In the genomic region with DNA sequence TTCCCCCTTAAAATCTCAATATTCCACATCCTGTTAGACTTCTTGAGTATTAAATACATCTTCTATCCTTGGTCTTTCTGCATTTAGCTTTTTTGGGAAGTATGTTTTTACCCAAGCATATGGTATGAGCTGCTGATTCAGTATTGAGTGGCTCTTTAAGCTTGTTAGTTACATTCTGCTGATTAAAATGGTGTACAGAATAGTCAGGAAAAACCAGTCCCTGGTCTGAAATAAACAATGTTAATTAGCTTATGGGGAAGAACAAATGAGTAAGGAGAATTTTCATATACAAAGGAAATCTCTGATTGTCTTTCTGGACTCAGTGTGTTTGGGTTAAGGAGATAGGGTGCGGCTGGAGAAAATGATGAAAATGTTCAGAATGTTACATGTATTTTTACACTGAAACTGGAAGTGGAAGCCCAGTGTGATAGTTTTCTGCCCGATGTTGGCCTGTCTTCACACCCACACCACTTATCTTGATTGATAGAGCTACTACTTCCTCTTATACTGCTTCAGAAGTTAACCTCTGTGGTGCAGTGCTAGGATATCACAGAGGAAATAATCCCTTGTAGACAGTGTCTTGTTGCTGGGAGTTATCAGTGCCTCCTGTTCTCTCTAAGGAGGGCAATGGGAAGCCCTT, we compare ENCODE assay signal across 10 cellular contexts.
DNase-seq lines count a peak whose midpoint lies in the region; ATAC-seq and TF ChIP-seq lines count a peak whose summit lies in the region.
"Had no signal": no experiment of that assay in that cellular context is flagged by ENCODE, and none has a peak within 500 bp of the region (broad histone marks: within the 10 kb centered on the region; RNA-seq: fewer than 3 reads in every experiment).

No MANE protein-coding gene starts in this region.

- peaks cover 11% of the 10 kb centered on the region for H3K4me1 Mint-ChIP-seq in stimulated activated effector memory CD8-positive, alpha-beta T cell treated with anti-CD3 and anti-CD28 coated beads, Interleukin-12 subunit alpha, Interleukin-12 subunit beta, amount 100 ng/mL, for 72 hours

- no peak overlapping the region for H3K4me3 Mint-ChIP-seq in stimulated activated effector memory CD8-positive, alpha-beta T cell treated with anti-CD3 and anti-CD28 coated beads, Interleukin-12 subunit alpha, Interleukin-12 subunit beta, amount 100 ng/mL, for 72 hours
- H3K4me3 Mint-ChIP-seq: T-cell had no signal

- H3K9me3 ChIP-seq in hepatocyte (ENCODE audit: low read depth) (no peaks in the 10 kb centered on the region), prostate gland (no peaks in the 10 kb centered on the region)

- WGBS in hepatocyte (ENCODE audit: low lambda C conversion rate, missing lambda C conversion rate) = 54% methylated on average over 2 of the region's 2 CpGs
- WGBS in prostate gland = 61% methylated on average over 2 of the region's 2 CpGs

- no peaks in the 10 kb centered on the region for H3K27me3 ChIP-seq in hepatocyte
- H3K27me3 ChIP-seq in prostate gland (replicated peaks; ENCODE audit: insufficient read depth) = no peaks in the 10 kb centered on the region

- TF ChIP-seq POLR2A in prostate gland (IDR thresholded peaks at IDR 0.05) = no peak

- ATAC-seq in HG03097 (IDR thresholded peaks at IDR 0.05; ENCODE audit: low FRiP score, unreplicated experiment) = peak; percentile 73
- ATAC-seq in stimulated activated effector memory CD8-positive, alpha-beta T cell treated with anti-CD3 and anti-CD28 coated beads, Interleukin-12 subunit alpha, Interleukin-12 subunit beta, amount 100 ng/mL, for 72 hours = peak; percentile 76

- H3K27ac ChIP-seq in hepatocyte (no peak overlapping the region), prostate gland (no peak overlapping the region)

- H2AFZ ChIP-seq in hepatocyte = no peak overlapping the region

- DNase-seq in NK-92 treated with Interleukin-12 subunit alpha and Interleukin-12 subunit beta, amount 100 ng/mL, for 24 hours (lab: John Stamatoyannopoulos, UW) = peak; percentile 8
- DNase-seq in NK-92 (lab: John Stamatoyannopoulos, UW; ENCODE audit: unreplicated experiment) (no peak), UCSD-AML1 (lab: John Stamatoyannopoulos, UW; ENCODE audit: unreplicated experiment) (peak; percentile 21), cardiac septum (ENCODE audit: low spot score) (no peak), hepatocyte (ENCODE audit: low spot score) (no peak), prostate gland (ENCODE audit: low spot score) (no peak)
- DNase-seq in stimulated activated effector memory CD8-positive, alpha-beta T cell treated with anti-CD3 and anti-CD28 coated beads, Interleukin-12 subunit alpha, Interleukin-12 subunit beta, amount 100 ng/mL, for 72 hours (ENCODE audit: low spot score in 2 of 2) = no peak
- DNase-seq: effector CD4-positive, alpha-beta T cell had no signal

- H3K27ac Mint-ChIP-seq in stimulated activated effector memory CD8-positive, alpha-beta T cell treated with anti-CD3 and anti-CD28 coated beads, Interleukin-12 subunit alpha, Interleukin-12 subunit beta, amount 100 ng/mL, for 72 hours = no peak overlapping the region

- H3K36me3 ChIP-seq in hepatocyte (replicated peaks; ENCODE audit: insufficient read depth, low read depth) = no peaks in the 10 kb centered on the region
- no peaks in the 10 kb centered on the region for H3K36me3 ChIP-seq in prostate gland

- H3K4me1 ChIP-seq in hepatocyte (ENCODE audit: insufficient read depth) (peaks cover 5% of the 10 kb centered on the region), prostate gland (replicated peaks) (no peaks in the 10 kb centered on the region)

- TF ChIP-seq CTCF in hepatocyte (IDR thresholded peaks at IDR 0.05; ENCODE audit: poor library complexity) (no peak), prostate gland (IDR thresholded peaks at IDR 0.05) (no peak)

- H3K79me2 ChIP-seq in hepatocyte = no peaks in the 10 kb centered on the region

- intact Hi-C loops in cardiac septum (cut with DNase I) = no loop called here
- intact Hi-C loops in prostate gland (cut with DNase I) = no loop called here

- H3K4me3 ChIP-seq in hepatocyte (no peak overlapping the region), prostate gland (no peak overlapping the region)

- peaks cover 31% of the 10 kb centered on the region for H3K36me3 Mint-ChIP-seq in stimulated activated effector memory CD8-positive, alpha-beta T cell treated with anti-CD3 and anti-CD28 coated beads, Interleukin-12 subunit alpha, Interleukin-12 subunit beta, amount 100 ng/mL, for 72 hours

- H3K4me2 ChIP-seq in hepatocyte = no peak overlapping the region

- H3K9me3 Mint-ChIP-seq in stimulated activated effector memory CD8-positive, alpha-beta T cell treated with anti-CD3 and anti-CD28 coated beads, Interleukin-12 subunit alpha, Interleukin-12 subunit beta, amount 100 ng/mL, for 72 hours = no peaks in the 10 kb centered on the region
- H3K9me3 Mint-ChIP-seq: T-cell had no signal

- no peaks in the 10 kb centered on the region for H3K9me2 ChIP-seq in hepatocyte (replicated peaks; ENCODE audit: insufficient read depth)

- no peaks in the 10 kb centered on the region for H4K20me1 ChIP-seq in hepatocyte (ENCODE audit: insufficient read depth, poor library complexity, severe bottlenecking)

Comparison
In these comparisons a context has a peak if more than half of its experiments do, and no peak if none do; other contexts are left out.
1. DNase-seq: peak in NK-92 treated with Interleukin-12 subunit alpha and Interleukin-12 subunit beta, amount 100 ng/mL, for 24 hours (single experiment) and UCSD-AML1 (single experiment); none in NK-92 (single experiment), stimulated activated effector memory CD8-positive, alpha-beta T cell treated with anti-CD3 and anti-CD28 coated beads, Interleukin-12 subunit alpha, Interleukin-12 subunit beta, amount 100 ng/mL, for 72 hours (0 of 2), cardiac septum (single experiment), hepatocyte (single experiment) and prostate gland (single experiment).